16 cellular contexts compared by ENCODE assay signal in the genomic region with DNA sequence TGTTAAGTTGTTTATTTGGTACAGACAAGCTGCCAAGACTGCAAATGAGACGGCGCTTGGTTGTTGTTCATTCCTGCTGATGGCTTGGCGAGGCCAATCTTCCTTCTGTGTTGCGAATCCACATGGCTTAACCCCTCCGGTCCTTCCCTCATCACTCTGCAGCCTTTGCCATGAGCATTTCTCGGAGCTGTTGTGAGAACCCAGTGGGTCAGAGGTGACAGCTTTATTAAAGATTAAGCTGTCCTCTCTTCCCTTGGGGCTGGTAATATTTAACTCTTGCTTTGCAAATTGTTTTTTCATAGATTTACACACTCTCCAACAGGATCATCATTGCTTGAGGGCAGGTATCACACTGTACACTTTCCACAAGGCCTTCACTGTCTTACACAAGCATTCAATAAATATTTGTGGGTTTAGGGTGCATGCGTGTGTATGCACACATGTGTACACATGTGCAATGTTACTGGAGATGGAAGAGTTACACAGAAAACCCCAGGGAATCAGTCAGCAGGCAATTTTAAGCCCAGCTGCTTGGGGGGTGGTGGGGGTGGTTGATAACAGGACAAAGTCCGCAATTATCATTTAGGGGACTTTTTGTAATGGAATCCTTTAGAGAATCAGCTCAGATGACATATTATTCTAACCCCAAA. TPM values are rescaled to one million over a fixed set of nuclear protein-coding genes. Genes with fewer than 3 reads are reported as not detected.
DNase-seq lines count a peak whose midpoint lies in the region; ATAC-seq and TF ChIP-seq lines count a peak whose summit lies in the region.
"Had no signal": no experiment of that assay in that cellular context is flagged by ENCODE, and none has a peak within 500 bp of the region (broad histone marks: within the 10 kb centered on the region; RNA-seq: fewer than 3 reads in every experiment).

No MANE protein-coding gene starts in this region.

- peaks cover 27% of the 10 kb centered on the region for H3K4me1 ChIP-seq in BLaER1
- H3K4me1 ChIP-seq in ectodermal cell (ENCODE audit: control insufficient read depth, insufficient read depth, low read length), result peaks cover 33% of the 10 kb centered on the region
- H3K4me1 ChIP-seq in mucosa of descending colon (ENCODE audit: low read depth), result peaks cover 26% of the 10 kb centered on the region
- H3K4me1 ChIP-seq: SJCRH30 had no signal

- H3K4me2 ChIP-seq in BLaER1, result peak overlapping the region; percentile 76
- H3K4me2 ChIP-seq: KMS-11 had no signal

- ATAC-seq in HG02798 (IDR thresholded peaks at IDR 0.05; ENCODE audit: poor library complexity, unreplicated experiment) (peak; percentile 30), mucosa of descending colon (peak; percentile 60), GM21423 (IDR thresholded peaks at IDR 0.05; ENCODE audit: unreplicated experiment) (no peak)
- ATAC-seq: activated CD8-positive, alpha-beta T cell treated with anti-CD3 and anti-CD28 coated beads for 36 hours; stimulated activated memory B cell treated with anti-CD40 and anti-IgM and Interleukin-4, amounts not matched to agents 10 μg/mL and 1 μg/mL and 100 μg/mL, for 72 hours had no signal

- DNase-seq in mucosa of descending colon (peak in 2 of 3 donors; percentile 26 to 33), DMS114 treated with DMSO at 0.1 percent for 48 hours (lab: John Stamatoyannopoulos, UW; ENCODE audit: unreplicated experiment) (no peak)
- no peak for DNase-seq in effector CD8-positive, alpha-beta T cell (lab: John Stamatoyannopoulos, UW)
- no peak for DNase-seq in stimulated activated CD4-positive, alpha-beta T cell treated with anti-CD3 and anti-CD28 coated beads, Interleukin-4, amount 100 ng/mL, for 1 hour
- DNase-seq: AML-193; DMS79; NCI-H2029 treated with DMSO at 0.1 percent for 48 hours; SJCRH30; stimulated activated CD4-positive, alpha-beta T cell treated with anti-CD3 and anti-CD28 coated beads, Interleukin-2, amount 100 ng/mL, for 48 hours had no signal

- H4K20me1 ChIP-seq in BLaER1, result no peaks in the 10 kb centered on the region

- H3K9me3 ChIP-seq in BLaER1, result peaks cover 17% of the 10 kb centered on the region
- no peaks in the 10 kb centered on the region for H3K9me3 ChIP-seq in ectodermal cell (ENCODE audit: control insufficient read depth, low read length)
- no peaks in the 10 kb centered on the region for H3K9me3 ChIP-seq in mucosa of descending colon
- H3K9me3 ChIP-seq: SJCRH30 had no signal

- H3K27ac ChIP-seq in BLaER1 (no peak overlapping the region), ectodermal cell (ENCODE audit: insufficient read depth, low read depth, low read length, poor library complexity, severe bottlenecking) (peak overlapping the region; percentile 33)
- H3K27ac ChIP-seq: KMS-11, SJCRH30 had no signal

- 0 out of 2 replicates have a peak overlapping the region, but pooled peaks have one; percentile 15 for H3K9ac ChIP-seq in BLaER1
- H3K9ac ChIP-seq: KMS-11 had no signal

- no peaks in the 10 kb centered on the region for H3K36me3 ChIP-seq in BLaER1
- H3K36me3 ChIP-seq in ectodermal cell (ENCODE audit: control insufficient read depth, insufficient read depth, low read length), result no peaks in the 10 kb centered on the region
- no peaks in the 10 kb centered on the region for H3K36me3 ChIP-seq in mucosa of descending colon (ENCODE audit: low read depth)
- H3K36me3 ChIP-seq: SJCRH30 had no signal

- TF ChIP-seq CTCF in mucosa of descending colon (IDR thresholded peaks at IDR 0.05), result no peak

- H3K4me3 ChIP-seq in BLaER1 (no peak overlapping the region), ectodermal cell (ENCODE audit: insufficient read depth, low read depth, low read length) (no peak overlapping the region), mucosa of descending colon (no peak overlapping the region)
- H3K4me3 ChIP-seq: SJCRH30 had no signal

- WGBS in ectodermal cell, 2 experiments, result 54 to 59% methylated on average over 8 of the region's 8 CpGs

- intact Hi-C loops in mucosa of descending colon (cut with DNase I, micrococcal nuclease), result no loop called here

- no peaks in the 10 kb centered on the region for H3K27me3 ChIP-seq in BLaER1
- no peaks in the 10 kb centered on the region for H3K27me3 ChIP-seq in ectodermal cell (ENCODE audit: control insufficient read depth, insufficient read depth, low read length, poor library complexity, severe bottlenecking)

RNA-seq across cellular contexts. Expression of a gene that starts 27.7 kb away (rescaled TPM):
- 0.39 TPM for polyA plus RNA-seq in ectodermal cell (2013, experiment 1 of 4)
- 0.76 TPM for polyA plus RNA-seq in ectodermal cell (2013, experiment 2 of 4)
- 0.69 TPM for polyA plus RNA-seq in ectodermal cell (2013, experiment 3 of 4)
- 0.61 TPM for polyA plus RNA-seq in ectodermal cell (2013, experiment 4 of 4)
- under 1 TPM; 0.32 to 0.99 (median 0.78) TPM for total RNA-seq in mucosa of descending colon
- total RNA-seq: activated CD8-positive, alpha-beta T cell treated with anti-CD3 and anti-CD28 coated beads for 36 hours had no signal

Comparison
In these comparisons a context has a peak if more than half of its experiments do, and no peak if none do; other contexts are left out.
1. DNase-seq: peak in mucosa of descending colon (2 of 3); none in effector CD8-positive, alpha-beta T cell (single experiment), stimulated activated CD4-positive, alpha-beta T cell treated with anti-CD3 and anti-CD28 coated beads, Interleukin-4, amount 100 ng/mL, for 1 hour (single experiment) and DMS114 treated with DMSO at 0.1 percent for 48 hours (single experiment).